ENCODE assay signal across 16 cellular contexts in the genomic region with DNA sequence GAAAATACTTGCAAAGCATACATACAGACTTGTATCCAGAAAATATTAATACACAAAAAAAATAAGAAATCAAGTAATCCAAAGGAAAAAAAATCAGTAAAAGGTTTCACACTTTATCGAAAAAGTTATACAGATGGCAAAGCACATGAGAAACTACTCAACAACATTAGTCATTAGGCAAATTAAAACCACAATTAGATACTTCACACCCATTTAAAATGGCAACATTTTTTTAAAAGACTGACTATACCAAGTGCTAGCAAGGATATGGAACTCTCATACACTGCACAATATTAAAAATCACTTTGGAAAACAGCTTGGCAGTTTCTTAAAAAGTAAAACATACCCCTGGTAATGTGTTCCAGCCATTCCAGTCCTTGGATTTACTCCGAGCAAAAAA.
DNase-seq lines count a peak whose midpoint lies in the region; ATAC-seq and TF ChIP-seq lines count a peak whose summit lies in the region.
"Had no signal": no experiment of that assay in that cellular context is flagged by ENCODE, and none has a peak within 500 bp of the region (broad histone marks: within the 10 kb centered on the region; RNA-seq: fewer than 3 reads in every experiment).

No MANE protein-coding gene starts in this region.

- intact Hi-C loops in CD14-positive monocyte (cut with micrococcal nuclease) = no loop called here

- TF ChIP-seq CTCF in CD14-positive monocyte (IDR thresholded peaks at IDR 0.05) = no peak

- no peak overlapping the region for H3K4me3 Mint-ChIP-seq in CD14-positive monocyte
- no peak overlapping the region for H3K4me3 Mint-ChIP-seq in activated T-helper 17 cell treated with anti-CD3 and anti-CD28 coated beads, Interleukin-2, amount 50 U/mL, for 72 hours
- no peak overlapping the region for H3K4me3 Mint-ChIP-seq in effector memory CD8-positive, alpha-beta T cell
- H3K4me3 Mint-ChIP-seq: CD8-positive, alpha-beta memory T cell; HFFc6 had no signal

- H3K36me3 ChIP-seq in KOPT-K1 (ENCODE audit: insufficient read depth, low read length) = peaks cover 13% of the 10 kb centered on the region; the same call in 1 of the 2 replicates
- H3K36me3 ChIP-seq: BE2C had no signal

- no peak for DNase-seq in CD14-positive monocyte (ENCODE audit: low spot score)
- DNase-seq in effector memory CD8-positive, alpha-beta T cell = no peak
- no peak for DNase-seq in NCI-H1436 treated with DMSO at 0.1 percent for 48 hours (lab: John Stamatoyannopoulos, UW)
- no peak for DNase-seq in mesenteric fat pad (ENCODE audit: low spot score)
- DNase-seq: BE2C; Caco-2; CD8-positive, alpha-beta memory T cell; DND-41; GDM1; HCEC 1CT; HFFc6 had no signal

- no peak for ATAC-seq in activated T-helper 17 cell treated with anti-CD3 and anti-CD28 coated beads, Interleukin-2, amount 50 U/mL, for 72 hours (replicated peaks)
- ATAC-seq in effector memory CD8-positive, alpha-beta T cell (replicated peaks) = peak; percentile 27
- ATAC-seq in GM21447 (IDR thresholded peaks at IDR 0.05; ENCODE audit: unreplicated experiment) = no peak
- ATAC-seq: A549 had no signal

- H3K9me3 ChIP-seq in KOPT-K1 (ENCODE audit: insufficient read depth, low read length, poor library complexity, severe bottlenecking) = no peaks in the 10 kb centered on the region
- H3K9me3 ChIP-seq: A549, BE2C, Caco-2 had no signal

- peak overlapping the region in 5 of 7 donors; percentile 3 to 74 (median 66) for H3K27ac Mint-ChIP-seq in CD14-positive monocyte
- peak overlapping the region; percentile 17 for H3K27ac Mint-ChIP-seq in activated T-helper 17 cell treated with anti-CD3 and anti-CD28 coated beads, Interleukin-2, amount 50 U/mL, for 72 hours
- H3K27ac Mint-ChIP-seq in effector memory CD8-positive, alpha-beta T cell = no peak overlapping the region
- H3K27ac Mint-ChIP-seq: HFFc6 had no signal

- H3K36me3 Mint-ChIP-seq in CD14-positive monocyte = peaks cover 14 to 25% of the 10 kb centered on the region in 2 donors
- H3K36me3 Mint-ChIP-seq in activated T-helper 17 cell treated with anti-CD3 and anti-CD28 coated beads, Interleukin-2, amount 50 U/mL, for 72 hours (ENCODE audit: low read depth) = no peaks in the 10 kb centered on the region
- H3K36me3 Mint-ChIP-seq in effector memory CD8-positive, alpha-beta T cell (ENCODE audit: insufficient read depth) = peaks cover 5% of the 10 kb centered on the region

- H3K4me1 Mint-ChIP-seq in CD14-positive monocyte = peaks cover 53% of the 10 kb centered on the region
- H3K4me1 Mint-ChIP-seq in activated T-helper 17 cell treated with anti-CD3 and anti-CD28 coated beads, Interleukin-2, amount 50 U/mL, for 72 hours = peaks cover 54% of the 10 kb centered on the region
- H3K4me1 Mint-ChIP-seq in effector memory CD8-positive, alpha-beta T cell (ENCODE audit: low read depth in 2 of 2) = peaks cover 3 to 14% of the 10 kb centered on the region in 2 donors

- peak overlapping the region; percentile 60 for H3K27ac ChIP-seq in KOPT-K1 (ENCODE audit: low read depth, low read length, poor library complexity, severe bottlenecking)
- H3K27ac ChIP-seq: A549, HL-60 had no signal

- H3K27me3 Mint-ChIP-seq in CD14-positive monocyte (ENCODE audit: low read depth in 3 of 3) = no peaks in the 10 kb centered on the region
- no peaks in the 10 kb centered on the region for H3K27me3 Mint-ChIP-seq in activated T-helper 17 cell treated with anti-CD3 and anti-CD28 coated beads, Interleukin-2, amount 50 U/mL, for 72 hours
- H3K27me3 Mint-ChIP-seq in effector memory CD8-positive, alpha-beta T cell = peaks cover 0 to 36% of the 10 kb centered on the region in 2 donors
- H3K27me3 Mint-ChIP-seq: CD8-positive, alpha-beta memory T cell had no signal

- H3K9me3 Mint-ChIP-seq in CD14-positive monocyte = no peaks in the 10 kb centered on the region
- no peaks in the 10 kb centered on the region for H3K9me3 Mint-ChIP-seq in activated T-helper 17 cell treated with anti-CD3 and anti-CD28 coated beads, Interleukin-2, amount 50 U/mL, for 72 hours
- no peaks in the 10 kb centered on the region for H3K9me3 Mint-ChIP-seq in effector memory CD8-positive, alpha-beta T cell
- H3K9me3 Mint-ChIP-seq: CD8-positive, alpha-beta memory T cell; HFFc6 had no signal

Comparison
In these comparisons a context has a peak if more than half of its experiments do, and no peak if none do; other contexts are left out.
1. H3K27ac Mint-ChIP-seq: peak in CD14-positive monocyte (5 of 7) and activated T-helper 17 cell treated with anti-CD3 and anti-CD28 coated beads, Interleukin-2, amount 50 U/mL, for 72 hours (single experiment); none in effector memory CD8-positive, alpha-beta T cell (0 of 2).